7 cellular contexts compared by ENCODE assay signal in the genomic region with DNA sequence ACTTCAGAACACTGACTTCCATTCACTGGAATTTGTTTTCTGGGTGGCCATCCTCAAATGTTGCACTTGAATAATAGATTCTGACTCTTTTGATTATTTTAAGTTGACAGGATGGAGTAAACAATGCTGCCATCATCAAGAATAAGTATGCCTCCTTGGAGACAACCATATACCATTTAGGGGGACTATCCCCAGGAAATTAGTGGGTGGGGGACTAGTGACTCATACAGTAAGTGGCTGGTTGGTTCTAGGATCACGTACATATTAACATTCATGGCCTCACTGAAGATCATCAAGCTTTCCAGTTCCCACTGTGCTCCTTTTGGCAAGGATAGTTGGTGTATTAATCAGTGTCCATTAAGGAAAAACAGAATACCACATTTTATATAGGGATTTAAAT.
"Had no signal": no experiment of that assay in that cellular context is flagged by ENCODE, and none has a peak within 500 bp of the region (broad histone marks: within the 10 kb centered on the region; RNA-seq: fewer than 3 reads in every experiment).

No MANE protein-coding gene starts in this region.

- H3K27ac ChIP-seq: HL-60 had no signal

- ATAC-seq: HepG2, K562 had no signal

- H3K4me3 ChIP-seq: K562 had no signal

- H3K4me3 Mint-ChIP-seq: IgD-negative memory B cell had no signal

- H3K4me1 Mint-ChIP-seq: IgD-negative memory B cell had no signal

- H3K36me3 Mint-ChIP-seq: IgD-negative memory B cell had no signal

- H3K27ac Mint-ChIP-seq: IgD-negative memory B cell had no signal

- H3K27me3 Mint-ChIP-seq: IgD-negative memory B cell had no signal

- DNase-seq: IMR-90, KBM-7, KG1 had no signal
